2 cellular contexts compared by ENCODE assay signal in genomic region chr10:101749511-101750016, GRCh38.
TF ChIP-seq lines count a peak whose summit lies in the region.

No MANE protein-coding gene starts in this region.

TF ChIP-seq in GM23338, 12 proteins besides CTCF, POLR2A, EP300 and RAD21 (continued from another document):
- TF ChIP-seq, protein P1, sequence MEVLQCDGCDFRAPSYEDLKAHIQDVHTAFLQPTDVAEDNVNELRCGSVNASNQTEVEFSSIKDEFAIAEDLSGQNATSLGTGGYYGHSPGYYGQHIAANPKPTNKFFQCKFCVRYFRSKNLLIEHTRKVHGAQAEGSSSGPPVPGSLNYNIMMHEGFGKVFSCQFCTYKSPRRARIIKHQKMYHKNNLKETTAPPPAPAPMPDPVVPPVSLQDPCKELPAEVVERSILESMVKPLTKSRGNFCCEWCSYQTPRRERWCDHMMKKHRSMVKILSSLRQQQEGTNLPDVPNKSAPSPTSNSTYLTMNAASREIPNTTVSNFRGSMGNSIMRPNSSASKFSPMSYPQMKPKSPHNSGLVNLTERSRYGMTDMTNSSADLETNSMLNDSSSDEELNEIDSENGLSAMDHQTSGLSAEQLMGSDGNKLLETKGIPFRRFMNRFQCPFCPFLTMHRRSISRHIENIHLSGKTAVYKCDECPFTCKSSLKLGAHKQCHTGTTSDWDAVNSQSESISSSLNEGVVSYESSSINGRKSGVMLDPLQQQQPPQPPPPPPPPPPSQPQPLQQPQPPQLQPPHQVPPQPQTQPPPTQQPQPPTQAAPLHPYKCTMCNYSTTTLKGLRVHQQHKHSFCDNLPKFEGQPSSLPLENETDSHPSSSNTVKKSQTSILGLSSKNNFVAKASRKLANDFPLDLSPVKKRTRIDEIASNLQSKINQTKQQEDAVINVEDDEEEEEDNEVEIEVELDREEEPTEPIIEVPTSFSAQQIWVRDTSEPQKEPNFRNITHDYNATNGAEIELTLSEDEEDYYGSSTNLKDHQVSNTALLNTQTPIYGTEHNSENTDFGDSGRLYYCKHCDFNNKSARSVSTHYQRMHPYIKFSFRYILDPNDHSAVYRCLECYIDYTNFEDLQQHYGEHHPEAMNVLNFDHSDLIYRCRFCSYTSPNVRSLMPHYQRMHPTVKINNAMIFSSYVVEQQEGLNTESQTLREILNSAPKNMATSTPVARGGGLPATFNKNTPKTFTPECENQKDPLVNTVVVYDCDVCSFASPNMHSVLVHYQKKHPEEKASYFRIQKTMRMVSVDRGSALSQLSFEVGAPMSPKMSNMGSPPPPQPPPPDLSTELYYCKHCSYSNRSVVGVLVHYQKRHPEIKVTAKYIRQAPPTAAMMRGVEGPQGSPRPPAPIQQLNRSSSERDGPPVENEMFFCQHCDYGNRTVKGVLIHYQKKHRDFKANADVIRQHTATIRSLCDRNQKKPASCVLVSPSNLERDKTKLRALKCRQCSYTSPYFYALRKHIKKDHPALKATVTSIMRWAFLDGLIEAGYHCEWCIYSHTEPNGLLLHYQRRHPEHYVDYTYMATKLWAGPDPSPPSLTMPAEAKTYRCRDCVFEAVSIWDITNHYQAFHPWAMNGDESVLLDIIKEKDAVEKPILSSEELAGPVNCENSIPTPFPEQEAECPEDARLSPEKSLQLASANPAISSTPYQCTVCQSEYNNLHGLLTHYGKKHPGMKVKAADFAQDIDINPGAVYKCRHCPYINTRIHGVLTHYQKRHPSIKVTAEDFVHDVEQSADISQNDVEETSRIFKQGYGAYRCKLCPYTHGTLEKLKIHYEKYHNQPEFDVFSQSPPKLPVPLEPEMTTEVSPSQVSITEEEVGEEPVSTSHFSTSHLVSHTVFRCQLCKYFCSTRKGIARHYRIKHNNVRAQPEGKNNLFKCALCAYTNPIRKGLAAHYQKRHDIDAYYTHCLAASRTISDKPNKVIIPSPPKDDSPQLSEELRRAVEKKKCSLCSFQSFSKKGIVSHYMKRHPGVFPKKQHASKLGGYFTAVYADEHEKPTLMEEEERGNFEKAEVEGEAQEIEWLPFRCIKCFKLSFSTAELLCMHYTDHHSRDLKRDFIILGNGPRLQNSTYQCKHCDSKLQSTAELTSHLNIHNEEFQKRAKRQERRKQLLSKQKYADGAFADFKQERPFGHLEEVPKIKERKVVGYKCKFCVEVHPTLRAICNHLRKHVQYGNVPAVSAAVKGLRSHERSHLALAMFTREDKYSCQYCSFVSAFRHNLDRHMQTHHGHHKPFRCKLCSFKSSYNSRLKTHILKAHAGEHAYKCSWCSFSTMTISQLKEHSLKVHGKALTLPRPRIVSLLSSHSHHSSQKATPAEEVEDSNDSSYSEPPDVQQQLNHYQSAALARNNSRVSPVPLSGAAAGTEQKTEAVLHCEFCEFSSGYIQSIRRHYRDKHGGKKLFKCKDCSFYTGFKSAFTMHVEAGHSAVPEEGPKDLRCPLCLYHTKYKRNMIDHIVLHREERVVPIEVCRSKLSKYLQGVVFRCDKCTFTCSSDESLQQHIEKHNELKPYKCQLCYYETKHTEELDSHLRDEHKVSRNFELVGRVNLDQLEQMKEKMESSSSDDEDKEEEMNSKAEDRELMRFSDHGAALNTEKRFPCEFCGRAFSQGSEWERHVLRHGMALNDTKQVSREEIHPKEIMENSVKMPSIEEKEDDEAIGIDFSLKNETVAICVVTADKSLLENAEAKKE (CRISPR knock-in tag; IDR thresholded peaks at IDR 0.05) = no peak
- TF ChIP-seq CREB1 (CRISPR knock-in tag; IDR thresholded peaks at IDR 0.05; ENCODE audit: low read depth) (no peak), STAT1 (IDR thresholded peaks at IDR 0.05; ENCODE audit: unreplicated experiment) (no peak), EZH2phosphoT487 (IDR thresholded peaks at IDR 0.05; ENCODE audit: unreplicated experiment) (no peak), ZNF331 (CRISPR knock-in tag; IDR thresholded peaks at IDR 0.05; ENCODE audit: low read depth) (no peak), NANOG (IDR thresholded peaks at IDR 0.05; ENCODE audit: borderline replicate concordance) (no peak), REST (IDR thresholded peaks at IDR 0.05; ENCODE audit: unreplicated experiment) (no peak), EZH2 (IDR thresholded peaks at IDR 0.05; ENCODE audit: low read depth, unreplicated experiment) (no peak), ZNF114 (CRISPR knock-in tag; IDR thresholded peaks at IDR 0.05) (no peak), JUNB (IDR thresholded peaks at IDR 0.05; ENCODE audit: unreplicated experiment) (no peak)
- TF ChIP-seq, protein P2, sequence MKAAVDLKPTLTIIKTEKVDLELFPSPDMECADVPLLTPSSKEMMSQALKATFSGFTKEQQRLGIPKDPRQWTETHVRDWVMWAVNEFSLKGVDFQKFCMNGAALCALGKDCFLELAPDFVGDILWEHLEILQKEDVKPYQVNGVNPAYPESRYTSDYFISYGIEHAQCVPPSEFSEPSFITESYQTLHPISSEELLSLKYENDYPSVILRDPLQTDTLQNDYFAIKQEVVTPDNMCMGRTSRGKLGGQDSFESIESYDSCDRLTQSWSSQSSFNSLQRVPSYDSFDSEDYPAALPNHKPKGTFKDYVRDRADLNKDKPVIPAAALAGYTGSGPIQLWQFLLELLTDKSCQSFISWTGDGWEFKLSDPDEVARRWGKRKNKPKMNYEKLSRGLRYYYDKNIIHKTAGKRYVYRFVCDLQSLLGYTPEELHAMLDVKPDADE (IDR thresholded peaks at IDR 0.05) = no peak
TF ChIP-seq in GM23338: peak in this region for 0.

TF ChIP-seq in WTC11, 78 proteins besides CTCF, POLR2A, EP300 and RAD21:
- TF ChIP-seq ZNF532 (CRISPR knock-in tag; IDR thresholded peaks at IDR 0.05; ENCODE audit: borderline replicate concordance) (no peak), NR1H2 (CRISPR knock-in tag; IDR thresholded peaks at IDR 0.05) (no peak), MYBL2 (CRISPR knock-in tag; IDR thresholded peaks at IDR 0.05) (no peak)
